Comparison of ENCODE assay signal across 23 cellular contexts in genomic region chr6:81897793-81898192, GRCh38.
"Had no signal": no experiment of that assay in that cellular context is flagged by ENCODE, and none has a peak within 500 bp of the region (broad histone marks: within the 10 kb centered on the region; RNA-seq: fewer than 3 reads in every experiment).

No MANE protein-coding gene starts in this region.

- H3K4me3 Mint-ChIP-seq: activated naive CD4-positive, alpha-beta T cell treated with anti-CD3 and anti-CD28 coated beads, Interleukin-2, amount 50 U/mL, for 24 hours; naive thymus-derived CD8-positive, alpha-beta T cell; neural progenitor cell; T-helper 2 cell treated with Interferon-gamma antibody and Interleukin-4, amounts not matched to agents 5 μg/mL and 100 μg/mL, for 36 hours; type B pancreatic cell; WTC11 had no signal

- FAIRE-seq: keratinocyte, TTC549 had no signal

- H3K9me3 Mint-ChIP-seq: activated naive CD4-positive, alpha-beta T cell treated with anti-CD3 and anti-CD28 coated beads, Interleukin-2, amount 50 U/mL, for 24 hours; T-helper 2 cell treated with Interferon-gamma antibody and Interleukin-4, amounts not matched to agents 5 μg/mL and 100 μg/mL, for 36 hours; type B pancreatic cell had no signal

- H3K27ac ChIP-seq: ascending aorta, dorsolateral prefrontal cortex, esophagus squamous epithelium, heart right ventricle, neural progenitor cell, sigmoid colon, spleen, testis, vagina had no signal

- DNase-seq: activated gamma-delta T cell treated with Interleukin-2 at 50 U/mL for 16 hours; activated T-cell treated with anti-CD3 and anti-CD28 coated beads, Interleukin-2, amount 50 U/mL, for 1 hour; brain microvascular endothelial cell; caudate nucleus; dorsolateral prefrontal cortex; esophagus squamous epithelium; heart right ventricle; naive thymus-derived CD8-positive, alpha-beta T cell; sigmoid colon; spleen; stimulated activated CD4-positive, alpha-beta T cell treated with anti-CD3 and anti-CD28 coated beads, Interleukin-4, amount 100 ng/mL, for 1 hour; stimulated activated naive CD4-positive, alpha-beta T cell; testis had no signal

- ATAC-seq: heart right ventricle; naive thymus-derived CD8-positive, alpha-beta T cell; WTC11 had no signal

- H3K27me3 Mint-ChIP-seq: naive thymus-derived CD8-positive, alpha-beta T cell; type B pancreatic cell had no signal

- H3K27me3 ChIP-seq: ascending aorta, brain microvascular endothelial cell, esophagus squamous epithelium, heart right ventricle, neural progenitor cell, sigmoid colon, spleen, testis, vagina had no signal

- H3K4me2 ChIP-seq: neural progenitor cell had no signal

- H3K36me3 ChIP-seq: ascending aorta, brain microvascular endothelial cell, esophagus squamous epithelium, heart right ventricle, neural progenitor cell, sigmoid colon, spleen, vagina had no signal

- H3K9me3 ChIP-seq: ascending aorta, sigmoid colon, testis, vagina had no signal

- H3K36me3 Mint-ChIP-seq: activated naive CD4-positive, alpha-beta T cell treated with anti-CD3 and anti-CD28 coated beads, Interleukin-2, amount 50 U/mL, for 24 hours; naive thymus-derived CD8-positive, alpha-beta T cell; neural progenitor cell; type B pancreatic cell; WTC11 had no signal

- H2AFZ ChIP-seq: neural progenitor cell had no signal

- H3K4me1 ChIP-seq: spleen, vagina had no signal

- H3K4me3 ChIP-seq: ascending aorta, dorsolateral prefrontal cortex, esophagus squamous epithelium, heart right ventricle, lung, neural progenitor cell, sigmoid colon, spleen, testis, vagina had no signal

- H3K27ac Mint-ChIP-seq: activated naive CD4-positive, alpha-beta T cell treated with anti-CD3 and anti-CD28 coated beads, Interleukin-2, amount 50 U/mL, for 24 hours; naive thymus-derived CD8-positive, alpha-beta T cell; T-helper 2 cell treated with Interferon-gamma antibody and Interleukin-4, amounts not matched to agents 5 μg/mL and 100 μg/mL, for 36 hours; type B pancreatic cell; WTC11 had no signal

- H3K9ac ChIP-seq: neural progenitor cell had no signal

- H3K4me1 Mint-ChIP-seq: activated naive CD4-positive, alpha-beta T cell treated with anti-CD3 and anti-CD28 coated beads, Interleukin-2, amount 50 U/mL, for 24 hours; naive thymus-derived CD8-positive, alpha-beta T cell had no signal
